In genomic region chr10:76049581-76050290, GRCh38 we compare ENCODE assay signal across 18 cellular contexts.
A peak's percentile ranks its signal among the peaks of the same experiment; 100 is the strongest.
DNase-seq lines count a peak whose midpoint lies in the region; ATAC-seq and TF ChIP-seq lines count a peak whose summit lies in the region.
"Had no signal": no experiment of that assay in that cellular context is flagged by ENCODE, and none has a peak within 500 bp of the region (broad histone marks: within the 10 kb centered on the region; RNA-seq: fewer than 3 reads in every experiment).

No MANE protein-coding gene starts in this region.

- no peaks in the 10 kb centered on the region for H3K36me3 ChIP-seq in cardiac muscle cell
- H3K36me3 ChIP-seq: adrenal gland had no signal

- H3K27me3 ChIP-seq in cardiac muscle cell: no peaks in the 10 kb centered on the region
- H3K27me3 ChIP-seq: adrenal gland had no signal

- no peak for TF ChIP-seq CTCF in cardiac muscle cell (IDR thresholded peaks at IDR 0.05; ENCODE audit: low read depth, low read length)
- TF ChIP-seq CTCF in VCaP (conservative IDR thresholded peaks at IDR 0.05): no peak
- no peak for TF ChIP-seq CTCF in GM13976 (IDR thresholded peaks at IDR 0.05; ENCODE audit: borderline replicate concordance, control extremely low read depth, extremely low read depth, insufficient read depth, missing control alignments)

- no peaks in the 10 kb centered on the region for H3K9me3 ChIP-seq in cardiac muscle cell (ENCODE audit: low read depth)
- H3K9me3 ChIP-seq: adrenal gland had no signal

- in situ Hi-C loops in GM13976 (cut with MboI; ENCODE audit: low sequenced_read_pairs, unreplicated experiment): loop anchor here (25.0 kb wide), 1 partner anchor 662 kb away; no protein-coding TSS in a partner anchor

- intact Hi-C loops in cardiac septum (cut with DNase I): no loop called here
- intact Hi-C loops in left ventricle myocardium superior (cut with micrococcal nuclease): no loop called here

- H3K4me1 ChIP-seq in cardiac muscle cell (ENCODE audit: low read depth): peaks cover 44% of the 10 kb centered on the region
- H3K4me1 ChIP-seq: adrenal gland, parathyroid adenoma had no signal

- peak overlapping the region; percentile 91 for H3K27ac ChIP-seq in cardiac muscle cell
- peak overlapping the region; percentile 92 for H3K27ac ChIP-seq in VCaP
- H3K27ac ChIP-seq: adrenal gland, parathyroid adenoma, PC-9 had no signal

- no peak overlapping the region for H3K4me3 ChIP-seq in cardiac muscle cell
- H3K4me3 ChIP-seq: adrenal gland, PC-9 had no signal

- DNase-seq in cardiac muscle cell (ENCODE audit: low read depth in 1 of 2, low spot score in 1 of 2) (no peak), cardiac septum (ENCODE audit: low spot score) (no peak), left ventricle myocardium superior (no peak), germinal center (ENCODE audit: low spot score) (no peak), KG1 (lab: John Stamatoyannopoulos, UW) (no peak), GM13976 (ENCODE audit: low spot score) (no peak)
- DNase-seq: ACHN, adrenal gland, Karpas-422, kidney, NCI-H1694 treated with DMSO at 0.1 percent for 48 hours, PC-9, SW 1271 had no signal

- ATAC-seq in left ventricle myocardium superior: peak; percentile 38
- ATAC-seq in GM18498 (IDR thresholded peaks at IDR 0.05; ENCODE audit: unreplicated experiment): no peak
- ATAC-seq: activated T-helper 17 cell treated with anti-CD3 and anti-CD28 coated beads, Interleukin-2, amount 50 U/mL, for 72 hours; stimulated activated memory B cell treated with anti-CD40 and anti-IgM and Interleukin-4, amounts not matched to agents 10 μg/mL and 1 μg/mL and 100 μg/mL, for 72 hours had no signal
